In the genomic region with DNA sequence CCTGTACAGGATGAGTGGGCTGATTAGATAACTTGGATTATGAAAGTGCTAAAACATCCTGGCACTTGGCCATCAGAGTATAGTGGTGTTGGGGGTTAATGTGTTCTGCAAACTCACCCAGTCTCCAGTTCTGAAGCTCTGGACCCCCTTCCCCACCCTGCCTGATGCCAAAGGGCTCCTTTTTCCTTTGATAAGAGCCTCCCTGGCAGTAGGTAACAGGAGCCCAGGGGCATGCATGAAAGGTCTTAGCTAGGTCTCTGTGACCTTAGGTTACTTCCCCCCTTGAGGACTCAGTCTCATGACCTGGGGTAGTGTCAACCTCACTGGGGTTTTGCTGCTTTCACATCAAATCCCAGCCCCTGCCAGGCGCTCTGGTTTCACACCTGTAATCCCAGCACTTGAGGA, we compare ENCODE assay signal across 11 cellular contexts. TPM values are rescaled to one million over a fixed set of nuclear protein-coding genes. Genes with fewer than 3 reads are reported as not detected.
DNase-seq lines count a peak whose midpoint lies in the region; ATAC-seq, FAIRE-seq and TF ChIP-seq lines count a peak whose summit lies in the region.
"Had no signal": no experiment of that assay in that cellular context is flagged by ENCODE, and none has a peak within 500 bp of the region (broad histone marks: within the 10 kb centered on the region; RNA-seq: fewer than 3 reads in every experiment).

No MANE protein-coding gene starts in this region.

- H3K79me2 ChIP-seq in SK-N-SH (ENCODE audit: insufficient read depth), result peaks cover 47% of the 10 kb centered on the region
- H3K79me2 ChIP-seq in endothelial cell of umbilical vein (ENCODE audit: control insufficient read depth, insufficient read depth, low read length), result peaks cover 32% of the 10 kb centered on the region

- no TSS peak for BruUV-seq in endothelial cell of umbilical vein (replicated peaks; lab: Mats Ljungman, UMichigan)

- intact Hi-C loops in endothelial cell of umbilical vein (cut with micrococcal nuclease), result no loop called here

- ATAC-seq in SK-N-SH treated with all-trans-retinoic acid at 6 μM for 48 hours (no peak), RWPE2 (ENCODE audit: low read depth) (no peak; the same call in 2 of the 3 replicates), HG02571 (IDR thresholded peaks at IDR 0.05; ENCODE audit: unreplicated experiment) (no peak)

- CTCF ChIA-PET in SK-N-SH (lab: Yijun Ruan, JAX), result interaction anchor here (0.7 to 1.8 kb wide), 4 partner anchors 12 to 54 kb away, joined by 3 to 6 read pairs (median 4); no protein-coding TSS in a partner anchor
- CTCF ChIA-PET in endothelial cell of umbilical vein (lab: Charles Lee), result interaction anchor here (1.0 to 2.0 kb wide), 4 partner anchors 11 to 24 kb away, joined by 3 to 7 read pairs (median 4); no protein-coding TSS in a partner anchor

- H3F3A ChIP-seq in SK-N-SH (replicated peaks; ENCODE audit: insufficient read depth), result peaks cover 10% of the 10 kb centered on the region

- dilution Hi-C loops in endothelial cell of umbilical vein (cut with MboI; ENCODE audit: extremely low pct_ligation_motif_present, low sequenced_read_pairs), result no loop called here

- H3K27me3 ChIP-seq in SK-N-SH (ENCODE audit: insufficient read depth) (no peaks in the 10 kb centered on the region), RWPE2 (ENCODE audit: insufficient read depth, poor library complexity, severe bottlenecking) (no peaks in the 10 kb centered on the region), endothelial cell of umbilical vein (ENCODE audit: control insufficient read depth in 2 of 2, insufficient read depth in 2 of 2, low read length in 2 of 2) (no peaks in the 10 kb centered on the region)
- H3K27me3 ChIP-seq: upper lobe of left lung had no signal

- H3K4me1 ChIP-seq in SK-N-SH (ENCODE audit: control insufficient read depth in 1 of 2, insufficient read depth in 2 of 2, low read depth in 1 of 2, low read length in 1 of 2) (peaks cover 14 to 16% of the 10 kb centered on the region in 2 experiments; a peak in 2 of 4 replicates), RWPE2 (ENCODE audit: insufficient read depth, poor library complexity, severe bottlenecking) (peaks cover 12% of the 10 kb centered on the region), endothelial cell of umbilical vein (ENCODE audit: control insufficient read depth, extremely low read depth, insufficient read depth, low read length) (peaks cover 24% of the 10 kb centered on the region)

- no peak for TF ChIP-seq RAD21 in SK-N-SH (IDR thresholded peaks at IDR 0.05; ENCODE audit: low read length)

- TF ChIP-seq EP300 in SK-N-SH (IDR thresholded peaks at IDR 0.05; ENCODE audit: borderline replicate concordance in 1 of 2, low read depth in 1 of 2, low read length in 1 of 2), result no peak

- POLR2A ChIA-PET in SK-N-SH (lab: Yijun Ruan, JAX) (interaction anchor here (1.2 kb wide), 1 partner anchor 55 kb away, joined by 3 read pairs; no protein-coding TSS in a partner anchor), endothelial cell of umbilical vein (lab: Charles Lee) (interaction anchor here (0.9 kb wide), 2 partner anchors 13 to 67 kb away, joined by 3 read pairs; a partner anchor contains a TSS)

- H3K27ac ChIP-seq in SK-N-SH (ENCODE audit: low read depth in 2 of 2, low read length in 1 of 2) (no peak overlapping the region), RWPE2 (ENCODE audit: poor library complexity, severe bottlenecking) (peak overlapping the region; percentile 69), endothelial cell of umbilical vein (ENCODE audit: insufficient read depth, low read depth, low read length) (no peak overlapping the region)

- H3K4me2 ChIP-seq in SK-N-SH (no peak overlapping the region), endothelial cell of umbilical vein (ENCODE audit: insufficient read depth, low read length) (no peak overlapping the region)

- H3K4me3 ChIP-seq in SK-N-SH (ENCODE audit: low read depth in 2 of 2, low read length in 1 of 2), result no peak overlapping the region
- no peak overlapping the region for H3K4me3 ChIP-seq in RWPE2 (ENCODE audit: severe bottlenecking)
- no peak overlapping the region for H3K4me3 ChIP-seq in endothelial cell of umbilical vein (replicated peaks in 1 of 3; ENCODE audit: insufficient read depth in 1 of 3, low read depth in 1 of 3, low read length in 3 of 3)

- FAIRE-seq in GM12892 (lab: Jason Lieb, UNC) (no peak), endothelial cell of umbilical vein (lab: Jason Lieb, UNC) (no peak)
- FAIRE-seq: frontal cortex had no signal

- DNase-seq in SK-N-SH (no peak), GM12892 (ENCODE audit: insufficient read length) (no peak), RWPE2 (ENCODE audit: low spot score) (no peak), endothelial cell of umbilical vein (ENCODE audit: low read depth, low spot score) (peak; percentile 44), HT-29 (ENCODE audit: low spot score) (no peak), inferior parietal cortex (ENCODE audit: extremely low spot score) (no peak)
- DNase-seq: activated CD4-positive, CD25-positive, alpha-beta regulatory T cell; upper lobe of left lung had no signal

- H3K9me2 ChIP-seq in SK-N-SH, result no peaks in the 10 kb centered on the region

- TF ChIP-seq CTCF in SK-N-SH (IDR thresholded peaks at IDR 0.05) (no peak), RWPE2 (IDR thresholded peaks at IDR 0.05; ENCODE audit: poor library complexity, severe bottlenecking) (no peak), endothelial cell of umbilical vein (IDR thresholded peaks at IDR 0.05; ENCODE audit: extremely low read depth in 1 of 2, insufficient read depth in 1 of 2, low read depth in 1 of 2, low read length in 2 of 2) (no peak)

- H3K9me3 ChIP-seq in SK-N-SH (no peaks in the 10 kb centered on the region), RWPE2 (ENCODE audit: severe bottlenecking) (no peaks in the 10 kb centered on the region), endothelial cell of umbilical vein (replicated peaks; ENCODE audit: control insufficient read depth, insufficient read depth, low read length) (no peaks in the 10 kb centered on the region)
- H3K9me3 ChIP-seq: upper lobe of left lung had no signal

- TF ChIP-seq POLR2A in GM12892 (IDR thresholded peaks at IDR 0.05; ENCODE audit: low read depth, low read length), result 0 out of 2 replicates have a peak, but pooled peaks have one; percentile 34
- TF ChIP-seq POLR2A in endothelial cell of umbilical vein (IDR thresholded peaks at IDR 0.05; ENCODE audit: low read depth, low read length), result peak; percentile 41

- H3K9ac ChIP-seq in SK-N-SH (no peak overlapping the region), endothelial cell of umbilical vein (replicated peaks; ENCODE audit: extremely low read depth, insufficient read depth, low read length) (no peak overlapping the region)

- WGBS in SK-N-SH (ENCODE audit: low lambda C conversion rate), result 100% methylated on average over 1 of the region's 1 CpG

- H2AFZ ChIP-seq in SK-N-SH (ENCODE audit: low read depth) (no peak overlapping the region), endothelial cell of umbilical vein (ENCODE audit: low read depth, low read length) (no peak overlapping the region)

- H3K36me3 ChIP-seq in SK-N-SH (replicated peaks in 1 of 2; ENCODE audit: control insufficient read depth in 1 of 2, insufficient read depth in 2 of 2, low read length in 1 of 2), result peaks cover 7 to 15% of the 10 kb centered on the region in 2 experiments
- peaks cover 26% of the 10 kb centered on the region for H3K36me3 ChIP-seq in RWPE2 (ENCODE audit: low read depth)
- H3K36me3 ChIP-seq in endothelial cell of umbilical vein (ENCODE audit: control insufficient read depth in 2 of 2, extremely low read depth in 1 of 2, insufficient read depth in 2 of 2, low read length in 2 of 2), result peaks cover 5 to 6% of the 10 kb centered on the region in 2 experiments

- H3K9me1 ChIP-seq in endothelial cell of umbilical vein (replicated peaks; ENCODE audit: control insufficient read depth, extremely low read depth, insufficient read depth, low read length), result no peaks in the 10 kb centered on the region

- H4K20me1 ChIP-seq in SK-N-SH (ENCODE audit: insufficient read depth) (peaks cover 18% of the 10 kb centered on the region), endothelial cell of umbilical vein (replicated peaks; ENCODE audit: control insufficient read depth, extremely low read depth, insufficient read depth, low read length) (no peaks in the 10 kb centered on the region)

RNA-seq across cellular contexts. Expression of a gene that starts 2.5 kb away (rescaled TPM):
- polyA plus RNA-seq in SK-N-SH (2012; rRNA removed), result 410 and 601 TPM in 2 replicates
- 358 and 452 TPM in 2 replicates for polyA plus RNA-seq in SK-N-SH (2012; cell fraction: cytosol; rRNA removed)
- polyA plus RNA-seq in SK-N-SH (2012; cell fraction: nucleus; rRNA removed), result 158 and 329 TPM in 2 replicates
- polyA plus RNA-seq in GM12892 (2012; ENCODE audit: missing spikeins), result 1,952 TPM
- 1,555 and 1,664 TPM in 2 replicates for total RNA-seq in endothelial cell of umbilical vein
- polyA plus RNA-seq in endothelial cell of umbilical vein, result 865 and 990 TPM in 2 replicates
- 799 and 842 TPM in 2 replicates for polyA plus RNA-seq in endothelial cell of umbilical vein (2011; cell fraction: cytosol; rRNA removed)
- polyA plus RNA-seq in endothelial cell of umbilical vein (2011; cell fraction: nucleus; rRNA removed), result 200 and 336 TPM in 2 replicates
- 2,106 and 2,592 TPM in 2 replicates for polyA plus RNA-seq in endothelial cell of umbilical vein (2012)
- 420 and 491 TPM in 2 replicates for polyA minus RNA-seq in endothelial cell of umbilical vein
- 322 TPM for polyA minus RNA-seq in endothelial cell of umbilical vein (2011; cell fraction: cytosol; rRNA and poly(A)+ RNA removed)
- 48.7 and 96.3 TPM in 2 replicates for polyA minus RNA-seq in endothelial cell of umbilical vein (2011; cell fraction: nucleus; rRNA and poly(A)+ RNA removed)
- total RNA-seq in HT-29 (2014; rRNA removed; shearing (Covaris generic)), result 1,376 and 1,588 TPM in 2 replicates

RNA-seq across cellular contexts. Expression of a gene that starts 2.6 kb away (rescaled TPM):
- polyA plus RNA-seq in SK-N-SH (2012; rRNA removed) (107 and 111 TPM in 2 replicates), endothelial cell of umbilical vein (169 and 196 TPM in 2 replicates)
- 58.2 and 80.9 TPM in 2 replicates for polyA plus RNA-seq in SK-N-SH (2012; cell fraction: cytosol; rRNA removed)
- polyA plus RNA-seq in SK-N-SH (2012; cell fraction: nucleus; rRNA removed), result 52.6 and 53.8 TPM in 2 replicates
- 74.5 TPM for polyA plus RNA-seq in GM12892 (2012; ENCODE audit: missing spikeins)
- 60.2 and 62.0 TPM in 2 replicates for total RNA-seq in endothelial cell of umbilical vein
- 60.1 and 63.3 TPM in 2 replicates for polyA plus RNA-seq in endothelial cell of umbilical vein (2011; cell fraction: cytosol; rRNA removed)
- 27.0 and 32.6 TPM in 2 replicates for polyA plus RNA-seq in endothelial cell of umbilical vein (2011; cell fraction: nucleus; rRNA removed)
- 74.3 and 105 TPM in 2 replicates for polyA plus RNA-seq in endothelial cell of umbilical vein (2012)
- 54.9 and 60.2 TPM in 2 replicates for polyA minus RNA-seq in endothelial cell of umbilical vein
- polyA minus RNA-seq in endothelial cell of umbilical vein (2011; cell fraction: cytosol; rRNA and poly(A)+ RNA removed), result 60.9 TPM
- 17.9 and 21.0 TPM in 2 replicates for polyA minus RNA-seq in endothelial cell of umbilical vein (2011; cell fraction: nucleus; rRNA and poly(A)+ RNA removed)
- total RNA-seq in HT-29 (2014; rRNA removed; shearing (Covaris generic)), result 73.3 and 79.7 TPM in 2 replicates

RNA-seq across cellular contexts. Expression of a gene that starts 15.6 kb away (rescaled TPM):
- polyA plus RNA-seq in SK-N-SH (2012; rRNA removed), result 100 and 129 TPM in 2 replicates
- polyA plus RNA-seq in SK-N-SH (2012; cell fraction: cytosol; rRNA removed), result 50.7 and 92.2 TPM in 2 replicates
- 66.9 and 112 TPM in 2 replicates for polyA plus RNA-seq in SK-N-SH (2012; cell fraction: nucleus; rRNA removed)
- 20.9 TPM for polyA plus RNA-seq in GM12892 (2012; ENCODE audit: missing spikeins)
- 84.9 and 86.7 TPM in 2 replicates for total RNA-seq in endothelial cell of umbilical vein
- polyA plus RNA-seq in endothelial cell of umbilical vein, result 190 and 255 TPM in 2 replicates
- polyA plus RNA-seq in endothelial cell of umbilical vein (2011; cell fraction: cytosol; rRNA removed), result 119 and 129 TPM in 2 replicates
- polyA plus RNA-seq in endothelial cell of umbilical vein (2011; cell fraction: nucleus; rRNA removed), result 45.1 and 52.5 TPM in 2 replicates
- 52.9 and 57.1 TPM in 2 replicates for polyA plus RNA-seq in endothelial cell of umbilical vein (2012)
- polyA minus RNA-seq in endothelial cell of umbilical vein, result 23.9 and 30.9 TPM in 2 replicates
- polyA minus RNA-seq in endothelial cell of umbilical vein (2011; cell fraction: cytosol; rRNA and poly(A)+ RNA removed), result 48.5 TPM
- 7.3 and 9.9 TPM in 2 replicates for polyA minus RNA-seq in endothelial cell of umbilical vein (2011; cell fraction: nucleus; rRNA and poly(A)+ RNA removed)
- 113 and 120 TPM in 2 replicates for total RNA-seq in HT-29 (2014; rRNA removed; shearing (Covaris generic))

RNA-seq across cellular contexts. Expression of a gene that starts 19.3 kb away (rescaled TPM):
- polyA plus RNA-seq in SK-N-SH (2012; rRNA removed) (0.51 and 0.91 TPM in 2 replicates), endothelial cell of umbilical vein (22.1 and 25.0 TPM in 2 replicates)
- polyA plus RNA-seq in SK-N-SH (2012; cell fraction: cytosol; rRNA removed), result 0.12 and 0.17 TPM in 2 replicates
- polyA plus RNA-seq in SK-N-SH (2012; cell fraction: nucleus; rRNA removed), result 1.5 and 1.7 TPM in 2 replicates
- not detected for polyA plus RNA-seq in GM12892 (2012; ENCODE audit: missing spikeins)
- 26.3 and 30.0 TPM in 2 replicates for total RNA-seq in endothelial cell of umbilical vein
- polyA plus RNA-seq in endothelial cell of umbilical vein (2011; cell fraction: cytosol; rRNA removed), result 10.9 and 14.4 TPM in 2 replicates
- polyA plus RNA-seq in endothelial cell of umbilical vein (2011; cell fraction: nucleus; rRNA removed), result 47.3 and 47.4 TPM in 2 replicates
- 6.1 and 11.4 TPM in 2 replicates for polyA plus RNA-seq in endothelial cell of umbilical vein (2012)
- polyA minus RNA-seq in endothelial cell of umbilical vein, result 8.3 and 8.7 TPM in 2 replicates
- polyA minus RNA-seq in endothelial cell of umbilical vein (2011; cell fraction: cytosol; rRNA and poly(A)+ RNA removed), result not detected
- polyA minus RNA-seq in endothelial cell of umbilical vein (2011; cell fraction: nucleus; rRNA and poly(A)+ RNA removed), result 6.3 and 14.1 TPM in 2 replicates
- total RNA-seq in HT-29 (2014; rRNA removed; shearing (Covaris generic)), result 0.23 and 1.4 TPM in 2 replicates

RNA-seq across cellular contexts. Expression of a gene that starts 40.2 kb away (rescaled TPM):
- 62.5 and 71.2 TPM in 2 replicates for polyA plus RNA-seq in SK-N-SH (2012; rRNA removed)
- 25.9 and 37.6 TPM in 2 replicates for polyA plus RNA-seq in SK-N-SH (2012; cell fraction: cytosol; rRNA removed)
- polyA plus RNA-seq in SK-N-SH (2012; cell fraction: nucleus; rRNA removed), result 181 and 394 TPM in 2 replicates
- not detected for polyA plus RNA-seq in GM12892 (2012; ENCODE audit: missing spikeins)
- 3.9 and 4.6 TPM in 2 replicates for total RNA-seq in endothelial cell of umbilical vein
- 14.1 and 18.5 TPM in 2 replicates for polyA plus RNA-seq in endothelial cell of umbilical vein
- polyA plus RNA-seq in endothelial cell of umbilical vein (2011; cell fraction: cytosol; rRNA removed), result 11.1 and 13.6 TPM in 2 replicates
- 21.6 and 23.6 TPM in 2 replicates for polyA plus RNA-seq in endothelial cell of umbilical vein (2011; cell fraction: nucleus; rRNA removed)
- polyA plus RNA-seq in endothelial cell of umbilical vein (2012), result 18.8 and 26.4 TPM in 2 replicates
- polyA minus RNA-seq in endothelial cell of umbilical vein, result 2.5 and 5.9 TPM in 2 replicates
- polyA minus RNA-seq in endothelial cell of umbilical vein (2011; cell fraction: cytosol; rRNA and poly(A)+ RNA removed), result 0.72 TPM
- polyA minus RNA-seq in endothelial cell of umbilical vein (2011; cell fraction: nucleus; rRNA and poly(A)+ RNA removed), result 4.3 and 11.4 TPM in 2 replicates
- total RNA-seq in HT-29 (2014; rRNA removed; shearing (Covaris generic)), result 0.20 TPM in 1 of 2 replicates, not detected in the other
